Comparison of ENCODE assay signal across 9 cellular contexts in genomic region chr1:118918230-118918939, GRCh38.
A peak's percentile ranks its signal among the peaks of the same experiment; 100 is the strongest.
DNase-seq lines count a peak whose midpoint lies in the region; ATAC-seq lines count a peak whose summit lies in the region.
"Had no signal": no experiment of that assay in that cellular context is flagged by ENCODE, and none has a peak within 500 bp of the region (broad histone marks: within the 10 kb centered on the region; RNA-seq: fewer than 3 reads in every experiment).

No MANE protein-coding gene starts in this region.

- H3K14ac ChIP-seq in neuronal stem cell (ENCODE audit: low read length) = no peak overlapping the region

- H3K4ac ChIP-seq in neuronal stem cell (ENCODE audit: low read length) = no peak overlapping the region

- no peak overlapping the region for H3K4me3 ChIP-seq in neuronal stem cell (ENCODE audit: low read length in 2 of 2)

- H3K9ac ChIP-seq in neuronal stem cell (ENCODE audit: low read depth, low read length, poor library complexity) = no peak overlapping the region
- H3K9ac ChIP-seq: KMS-11 had no signal

- no peak overlapping the region for H2BK5ac ChIP-seq in neuronal stem cell (ENCODE audit: low read length)

- no peak overlapping the region for H2BK12ac ChIP-seq in neuronal stem cell (ENCODE audit: low read length)

- H3K9me3 ChIP-seq in neuronal stem cell (replicated peaks in 1 of 2; ENCODE audit: control insufficient read depth in 2 of 2, insufficient read depth in 1 of 2, low read depth in 1 of 2, low read length in 2 of 2) = no peaks in the 10 kb centered on the region

- no peak overlapping the region for H3K18ac ChIP-seq in neuronal stem cell (ENCODE audit: low read length)

- H2BK15ac ChIP-seq in neuronal stem cell (ENCODE audit: low read length) = no peak overlapping the region

- no peak overlapping the region for H3K23ac ChIP-seq in neuronal stem cell (ENCODE audit: low read depth, low read length, poor library complexity)

- ATAC-seq in GM18907 (IDR thresholded peaks at IDR 0.05; ENCODE audit: unreplicated experiment) (peak; percentile 62), GM21619 (IDR thresholded peaks at IDR 0.05; ENCODE audit: unreplicated experiment) (peak; percentile 67), HG03135 (IDR thresholded peaks at IDR 0.05; ENCODE audit: unreplicated experiment) (peak; percentile 67)

- H2AFZ ChIP-seq in neuronal stem cell (ENCODE audit: low read length) = no peak overlapping the region

- H4K8ac ChIP-seq in neuronal stem cell (ENCODE audit: low read depth, low read length) = no peak overlapping the region

- H3K27ac ChIP-seq in neuronal stem cell (replicated peaks; ENCODE audit: low read length) = no peak overlapping the region
- H3K27ac ChIP-seq: KMS-11 had no signal

- H2BK120ac ChIP-seq in neuronal stem cell (ENCODE audit: low read depth, low read length) = no peak overlapping the region

- H3K36me3 ChIP-seq in neuronal stem cell (replicated peaks in 1 of 2; ENCODE audit: control insufficient read depth in 2 of 2, insufficient read depth in 2 of 2, low read length in 2 of 2) = no peaks in the 10 kb centered on the region

- H3K79me1 ChIP-seq in neuronal stem cell (ENCODE audit: low read depth, low read length) = no peaks in the 10 kb centered on the region

- H3K4me1 ChIP-seq in neuronal stem cell (ENCODE audit: control insufficient read depth in 2 of 2, insufficient read depth in 1 of 2, low read depth in 1 of 2, low read length in 2 of 2) = no peaks in the 10 kb centered on the region

- H3K27me3 ChIP-seq in neuronal stem cell (ENCODE audit: control insufficient read depth in 3 of 3, insufficient read depth in 3 of 3, low read depth in 1 of 3, low read length in 3 of 3) = no peaks in the 10 kb centered on the region

- no peak overlapping the region for H3K4me2 ChIP-seq in neuronal stem cell (ENCODE audit: insufficient read depth, low read length, poor library complexity, severe bottlenecking)
- H3K4me2 ChIP-seq: KMS-11 had no signal

- DNase-seq in left kidney (ENCODE audit: low read depth, low spot score) = peak; percentile 8
- DNase-seq in NCI-H2107 treated with DMSO at 0.1 percent for 48 hours (lab: John Stamatoyannopoulos, UW; ENCODE audit: unreplicated experiment) = no peak
- DNase-seq in neuronal stem cell (ENCODE audit: low spot score) = no peak
- DNase-seq in SIG-M5 (lab: John Stamatoyannopoulos, UW) = no peak
- DNase-seq in LoVo (ENCODE audit: low spot score) = no peak

- WGBS in neuronal stem cell (ENCODE audit: extremely low coverage in 2 of 2, insufficient read length in 2 of 2, insufficient replicate concordance in 1 of 2), 2 donors = no CpG with 5 or more reads among the region's 6 CpGs

- no peak overlapping the region for H4K91ac ChIP-seq in neuronal stem cell (ENCODE audit: low read depth, low read length, poor library complexity)

- H2AK5ac ChIP-seq in neuronal stem cell (ENCODE audit: low read depth, low read length) = no peak overlapping the region
